In genomic region chr7:112517487-112517886, GRCh38 we compare ENCODE assay signal across 25 cellular contexts. TPM values are rescaled to one million over a fixed set of nuclear protein-coding genes. Genes with fewer than 3 reads are reported as not detected.
A peak's percentile ranks its signal among the peaks of the same experiment; 100 is the strongest.
DNase-seq lines count a peak whose midpoint lies in the region; ATAC-seq, FAIRE-seq and TF ChIP-seq lines count a peak whose summit lies in the region.
"Had no signal": no experiment of that assay in that cellular context is flagged by ENCODE, and none has a peak within 500 bp of the region (broad histone marks: within the 10 kb centered on the region; RNA-seq: fewer than 3 reads in every experiment).

No MANE protein-coding gene starts in this region.

- H3K27me3 ChIP-seq in K562 (ENCODE audit: control insufficient read depth in 2 of 2, insufficient read depth in 2 of 2, low read length in 2 of 2): peaks cover 43 to 59% of the 10 kb centered on the region in 2 experiments
- H3K27me3 ChIP-seq: BLaER1 treated with 17β-estradiol and CSF1 and Interleukin-3, amounts not matched to agents 10 nM and 100 nM had no signal

- no peaks in the 10 kb centered on the region for H3K36me3 ChIP-seq in K562 (ENCODE audit: control insufficient read depth, insufficient read depth, low read length)
- H3K36me3 ChIP-seq: BE2C; BLaER1 treated with 17β-estradiol and CSF1 and Interleukin-3, amounts not matched to agents 10 nM and 100 nM; HAP-1 had no signal

- TF ChIP-seq POLR2A in K562 (conservative IDR thresholded peaks at IDR 0.05): no peak

- POLR2A ChIA-PET in K562 (lab: Yijun Ruan, JAX): no interaction called here

- CTCF ChIA-PET in K562 (lab: Yijun Ruan, JAX; ENCODE audit: low intra/inter-chr PET ratio): no interaction called here

- no peaks in the 10 kb centered on the region for H3K9me3 Mint-ChIP-seq in activated naive CD4-positive, alpha-beta T cell treated with anti-CD3 and anti-CD28 coated beads, Interleukin-2, amount 50 U/mL, for 24 hours
- no peaks in the 10 kb centered on the region for H3K9me3 Mint-ChIP-seq in activated naive CD4-positive, alpha-beta T cell treated with anti-CD3 and anti-CD28 coated beads, Interleukin-2, amount 50 U/mL, for 72 hours
- H3K9me3 Mint-ChIP-seq: CD4-positive, alpha-beta T cell; CD8-positive, alpha-beta memory T cell had no signal

- no peak overlapping the region for H2AFZ ChIP-seq in K562 (ENCODE audit: low read depth, low read length)

- H3K4me3 Mint-ChIP-seq in activated naive CD4-positive, alpha-beta T cell treated with anti-CD3 and anti-CD28 coated beads, Interleukin-2, amount 50 U/mL, for 24 hours: no peak overlapping the region
- H3K4me3 Mint-ChIP-seq: CD4-positive, alpha-beta T cell; CD8-positive, alpha-beta memory T cell had no signal

- no peaks in the 10 kb centered on the region for H3K4me1 ChIP-seq in K562 (replicated peaks in 1 of 2; ENCODE audit: control insufficient read depth in 2 of 2, insufficient read depth in 2 of 2, low read length in 2 of 2)
- H3K4me1 ChIP-seq: BE2C; BLaER1 treated with 17β-estradiol and CSF1 and Interleukin-3, amounts not matched to agents 10 nM and 100 nM; HAP-1 had no signal

- H3K27ac Mint-ChIP-seq in activated naive CD4-positive, alpha-beta T cell treated with anti-CD3 and anti-CD28 coated beads, Interleukin-2, amount 50 U/mL, for 24 hours: peak overlapping the region; percentile 56
- no peak overlapping the region for H3K27ac Mint-ChIP-seq in activated naive CD4-positive, alpha-beta T cell treated with anti-CD3 and anti-CD28 coated beads, Interleukin-2, amount 50 U/mL, for 72 hours
- H3K27ac Mint-ChIP-seq: CD14-positive monocyte; CD4-positive, alpha-beta T cell; CD8-positive, alpha-beta memory T cell had no signal

- H3K27ac ChIP-seq in K562 (ENCODE audit: extremely low read depth, low read depth, low read length): no peak overlapping the region
- H3K27ac ChIP-seq: 22Rv1; BLaER1 treated with 17β-estradiol and CSF1 and Interleukin-3, amounts not matched to agents 10 nM and 100 nM had no signal

- no peaks in the 10 kb centered on the region for H3K36me3 Mint-ChIP-seq in activated naive CD4-positive, alpha-beta T cell treated with anti-CD3 and anti-CD28 coated beads, Interleukin-2, amount 50 U/mL, for 24 hours
- no peaks in the 10 kb centered on the region for H3K36me3 Mint-ChIP-seq in activated naive CD4-positive, alpha-beta T cell treated with anti-CD3 and anti-CD28 coated beads, Interleukin-2, amount 50 U/mL, for 72 hours
- H3K36me3 Mint-ChIP-seq: CD14-positive monocyte; CD8-positive, alpha-beta memory T cell had no signal

- WGBS in K562 (ENCODE audit: insufficient coverage, low coverage, missing lambda C conversion rate): 1% methylated on average over 3 of the region's 3 CpGs

- H3K4me3 ChIP-seq in K562: no peak overlapping the region
- H3K4me3 ChIP-seq: BLaER1 treated with 17β-estradiol and CSF1 and Interleukin-3, amounts not matched to agents 10 nM and 100 nM; HAP-1 had no signal

- no peaks in the 10 kb centered on the region for H3K9me1 ChIP-seq in K562 (ENCODE audit: control insufficient read depth, insufficient read depth, low read length)

- H3K79me2 ChIP-seq in K562 (ENCODE audit: control insufficient read depth, insufficient read depth, low read length): no peaks in the 10 kb centered on the region

- intact Hi-C loops in K562 (cut with micrococcal nuclease): no loop called here

- no peak for TF ChIP-seq CTCF in K562 (IDR thresholded peaks at IDR 0.05 in 2 of 3, conservative IDR thresholded peaks at IDR 0.05 in 1 of 3; ENCODE audit: insufficient read depth in 2 of 3, low read depth in 1 of 3, low read length in 3 of 3)

- in situ Hi-C loops in K562 (cut with MboI): no loop called here

- no peak for TF ChIP-seq RAD21 in K562 (CRISPR knock-in tag; conservative IDR thresholded peaks at IDR 0.05 in 1 of 2, IDR thresholded peaks at IDR 0.05 in 1 of 2)

- peaks cover 9% of the 10 kb centered on the region for H3K27me3 Mint-ChIP-seq in activated naive CD4-positive, alpha-beta T cell treated with anti-CD3 and anti-CD28 coated beads, Interleukin-2, amount 50 U/mL, for 24 hours

- H3K4me1 Mint-ChIP-seq in activated naive CD4-positive, alpha-beta T cell treated with anti-CD3 and anti-CD28 coated beads, Interleukin-2, amount 50 U/mL, for 24 hours: no peaks in the 10 kb centered on the region
- H3K4me1 Mint-ChIP-seq: CD14-positive monocyte; CD8-positive, alpha-beta memory T cell had no signal

- no peak for ATAC-seq in activated naive CD4-positive, alpha-beta T cell treated with anti-CD3 and anti-CD28 coated beads, Interleukin-2, amount 50 U/mL, for 72 hours
- ATAC-seq in K562: no peak

- DNase-seq in activated naive CD4-positive, alpha-beta T cell treated with anti-CD3 and anti-CD28 coated beads, Interleukin-2, amount 50 U/mL, for 72 hours (ENCODE audit: low spot score in 2 of 2): no peak
- DNase-seq in K562 (ENCODE audit: extremely low read depth in 1 of 4, low spot score in 3 of 4) (no peak), islet precursor cell (peak; percentile 24), COR-L47 (lab: John Stamatoyannopoulos, UW) (no peak), HCEC 1CT (no peak), nucleus accumbens (lab: John Stamatoyannopoulos, UW) (no peak)
- DNase-seq: ACHN; AML-193; BE2C; Calu3; CD4-positive, alpha-beta T cell; CD8-positive, alpha-beta memory T cell; DMS53; DMS79 treated with DMSO at 0.1 percent for 48 hours; GF-D8; GOT3 had no signal

- H3K9me3 ChIP-seq in K562 (replicated peaks; ENCODE audit: control insufficient read depth, insufficient read depth, low read depth, low read length): no peaks in the 10 kb centered on the region
- H3K9me3 ChIP-seq: BE2C; BLaER1 treated with 17β-estradiol and CSF1 and Interleukin-3, amounts not matched to agents 10 nM and 100 nM; HAP-1 had no signal

- no peak for FAIRE-seq in K562 (lab: Jason Lieb, UNC)
- FAIRE-seq: A204.1, GM12892, H54 had no signal

- H3K9ac ChIP-seq in K562 (ENCODE audit: insufficient read depth in 1 of 2, low read depth in 2 of 2, low read length in 2 of 2): no peak overlapping the region
- H3K9ac ChIP-seq: BLaER1 treated with 17β-estradiol and CSF1 and Interleukin-3, amounts not matched to agents 10 nM and 100 nM had no signal

- H3K4me2 ChIP-seq in K562 (ENCODE audit: insufficient read depth, low read length): no peak overlapping the region
- H3K4me2 ChIP-seq: BLaER1 treated with 17β-estradiol and CSF1 and Interleukin-3, amounts not matched to agents 10 nM and 100 nM had no signal

- BruUV-seq in K562 (replicated peaks; lab: Mats Ljungman, UMichigan): no TSS peak

- no peaks in the 10 kb centered on the region for H4K20me1 ChIP-seq in K562 (replicated peaks; ENCODE audit: control insufficient read depth, insufficient read depth, low read length)
- H4K20me1 ChIP-seq: BLaER1 treated with 17β-estradiol and CSF1 and Interleukin-3, amounts not matched to agents 10 nM and 100 nM had no signal

- TF ChIP-seq EP300 in K562 (IDR thresholded peaks at IDR 0.05; ENCODE audit: low read length): no peak

TF ChIP-seq in K562, 482 proteins besides CTCF, POLR2A, EP300 and RAD21 (continues in another document):
- no peak for TF ChIP-seq ZKSCAN3 (CRISPR knock-in tag; IDR thresholded peaks at IDR 0.05)
- no peak for TF ChIP-seq REST (CRISPR knock-in tag; IDR thresholded peaks at IDR 0.05; ENCODE audit: low read depth)
- peak; percentile 44; the same call in 1 of the 2 replicates for TF ChIP-seq MAFG (tag; conservative IDR thresholded peaks at IDR 0.05)
- no peak for TF ChIP-seq TFAM (CRISPR knock-in tag; conservative IDR thresholded peaks at IDR 0.05)
- TF ChIP-seq ZNF316 (IDR thresholded peaks at IDR 0.05): peak; percentile 67

RNA-seq across cellular contexts. Expression of gene LSMEM1, which starts 36.7 kb away (rescaled TPM):
- 1 to 10 TPM in 1 of 2 donors, under 1 TPM in 1; 0.37 to 1.8 TPM for total RNA-seq in activated naive CD4-positive, alpha-beta T cell treated with anti-CD3 and anti-CD28 coated beads, Interleukin-2, amount 50 U/mL, for 72 hours
- total RNA-seq in K562 (2011; cell fraction: chromatin; rRNA removed; ENCODE audit: low replicate concordance): 0.81 and 4.6 TPM in 2 replicates
- total RNA-seq in K562 (2011; cell fraction: nucleolus; rRNA removed): 0.33 and 2.5 TPM in 2 replicates
- total RNA-seq in K562 (2011; cell fraction: nucleoplasm; rRNA removed): 3.2 and 5.6 TPM in 2 replicates
- 0.36 and 0.94 TPM in 2 replicates for total RNA-seq in K562 (2014; rRNA removed)
- 0.58 and 1.5 TPM in 2 replicates for total RNA-seq in K562 (2014; rRNA removed; fragmentation: Illumina TruSeq; extraction: Trizol)
- total RNA-seq in K562 (2015; rRNA removed; fragmentation: Illumina TruSeq; extraction: Trizol): 0.87 and 1.6 TPM in 2 replicates
- 0.53 and 0.63 TPM in 2 replicates for total RNA-seq in K562 (2021)
- polyA plus RNA-seq in K562 (2011; rRNA removed): 1.4 and 1.8 TPM in 2 replicates
- 0.09 and 0.40 TPM in 2 replicates for polyA plus RNA-seq in K562 (2011; cell fraction: cytosol; rRNA removed)
- polyA plus RNA-seq in K562 (2011; cell fraction: nucleus; rRNA removed): 0.72 and 1.5 TPM in 2 replicates
- 0.40 and 0.42 TPM in 2 replicates for polyA plus RNA-seq in K562 (2012)
- polyA plus RNA-seq in K562 (2014; fragmentation: Illumina TruSeq; extraction: Trizol): 0.97 and 1.5 TPM in 2 replicates
- polyA plus RNA-seq in K562 (2014; fragmentation: Nextera tagmentation; extraction: Ambion mirVana): under 1 TPM; 0.17 to 0.34 TPM
- polyA plus RNA-seq in K562 (2014; rRNA removed): 0.93 and 1.2 TPM in 2 replicates
- 0.91 and 1.6 TPM in 2 replicates for polyA minus RNA-seq in K562 (2011; rRNA and poly(A)+ RNA removed)
- 0.48 TPM in 1 of 2 replicates, not detected in the other for polyA minus RNA-seq in K562 (2011; cell fraction: cytosol; rRNA and poly(A)+ RNA removed)
- 0.40 and 1.4 TPM in 2 replicates for polyA minus RNA-seq in K562 (2011; cell fraction: nucleus; rRNA and poly(A)+ RNA removed)
- total RNA-seq: G401 had no signal
